Comparison of ENCODE assay signal across 8 cellular contexts in the genomic region with DNA sequence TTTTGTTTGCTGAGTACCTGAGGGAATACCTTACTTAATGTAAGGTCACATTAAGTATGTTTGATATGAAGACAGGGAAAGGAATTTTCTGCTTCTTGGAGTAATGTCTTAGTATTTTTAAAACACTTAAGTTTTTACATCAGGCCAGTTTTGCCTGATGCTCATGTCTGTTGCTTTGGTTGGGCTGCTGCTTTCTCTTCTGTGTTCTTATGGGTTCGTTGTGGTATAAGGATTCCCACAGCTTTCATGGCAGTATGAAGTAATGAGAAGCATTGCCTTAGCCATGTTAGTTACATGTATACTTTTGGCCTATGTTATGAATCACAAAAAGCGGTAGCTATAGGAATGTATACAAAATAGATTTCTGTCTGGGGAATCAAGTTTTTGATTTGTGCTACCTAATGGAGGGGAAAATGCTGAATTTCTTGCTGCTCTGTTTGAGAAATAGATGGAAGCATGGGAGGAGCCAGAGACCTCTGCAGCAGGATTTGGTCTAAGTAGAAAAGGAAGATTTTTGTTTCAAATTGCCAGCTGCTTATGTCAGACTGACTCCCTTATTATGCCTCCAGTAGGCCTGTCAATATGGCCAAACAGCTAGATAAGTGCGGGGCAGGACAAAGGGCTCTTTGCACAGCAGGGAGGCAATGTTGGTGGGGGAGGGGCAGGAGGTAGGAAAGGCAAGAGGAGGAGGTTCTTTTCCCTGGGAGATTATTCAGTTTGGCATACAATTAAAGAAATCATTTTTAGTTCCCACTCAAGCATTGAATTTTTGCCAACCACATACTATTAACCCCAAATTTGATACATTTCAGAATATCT. TPM values are rescaled to one million over a fixed set of nuclear protein-coding genes. Genes with fewer than 3 reads are reported as not detected.
DNase-seq lines count a peak whose midpoint lies in the region; ATAC-seq, FAIRE-seq and TF ChIP-seq lines count a peak whose summit lies in the region.

No MANE protein-coding gene starts in this region.

- TF ChIP-seq POLR2A in K562 (conservative IDR thresholded peaks at IDR 0.05) (no peak), vagina (IDR thresholded peaks at IDR 0.05) (no peak)

- H3K27me3 ChIP-seq in K562 (ENCODE audit: control insufficient read depth in 2 of 2, insufficient read depth in 2 of 2, low read length in 2 of 2) (no peaks in the 10 kb centered on the region), vagina (no peaks in the 10 kb centered on the region)

- DNase-seq in DMS 273 treated with DMSO at 0.1 percent for 48 hours (lab: John Stamatoyannopoulos, UW) (peak; percentile 32), NCI-H1417 treated with DMSO at 0.1 percent for 48 hours (lab: John Stamatoyannopoulos, UW) (peak; percentile 44), K562 (ENCODE audit: extremely low read depth in 1 of 4, low spot score in 3 of 4) (peak; percentile 48 to 95 (median 66)), left colon (peak; percentile 78 to 85), vagina (ENCODE audit: extremely low spot score in 2 of 2) (no peak)
- DNase-seq in activated CD8-positive, alpha-beta memory T cell treated with anti-CD3 and anti-CD28 coated beads for 24 hours, result no peak

- peak overlapping the region; percentile 63 for H3K27ac ChIP-seq in K562 (ENCODE audit: extremely low read depth, low read depth, low read length)
- peak overlapping the region; percentile 25 for H3K27ac ChIP-seq in vagina

- no peak overlapping the region for H2AFZ ChIP-seq in K562 (ENCODE audit: low read depth, low read length)

- peak; percentile 71 for TF ChIP-seq EP300 in K562 (IDR thresholded peaks at IDR 0.05; ENCODE audit: low read length)

- TF ChIP-seq CTCF in K562 (IDR thresholded peaks at IDR 0.05 in 2 of 3, conservative IDR thresholded peaks at IDR 0.05 in 1 of 3; ENCODE audit: insufficient read depth in 2 of 3, low read depth in 1 of 3, low read length in 3 of 3) (no peak), vagina (IDR thresholded peaks at IDR 0.05) (no peak)

- no TSS peak for BruUV-seq in K562 (replicated peaks; lab: Mats Ljungman, UMichigan)

- H3K36me3 ChIP-seq in K562 (ENCODE audit: control insufficient read depth, insufficient read depth, low read length) (peaks cover 11% of the 10 kb centered on the region; the same call in 1 of the 3 replicates), vagina (no peaks in the 10 kb centered on the region)

- intact Hi-C loops in K562 (cut with micrococcal nuclease) (no loop called here), left colon (cut with DNase I, micrococcal nuclease) (no loop called here), vagina (cut with DNase I) (no loop called here)

- POLR2A ChIA-PET in K562 (lab: Yijun Ruan, JAX), result interaction anchor here (0.6 to 3.5 kb wide), 12 partner anchors 7 to 40 kb away, joined by 3 to 33 read pairs (median 4); a partner anchor contains a TSS

- no peaks in the 10 kb centered on the region for H3K9me1 ChIP-seq in K562 (ENCODE audit: control insufficient read depth, insufficient read depth, low read length)

- in situ Hi-C loops in K562 (cut with MboI), result no loop called here

- peaks cover 59% of the 10 kb centered on the region for H4K20me1 ChIP-seq in K562 (replicated peaks; ENCODE audit: control insufficient read depth, insufficient read depth, low read length)

- 2% methylated on average over 3 of the region's 3 CpGs for WGBS in K562 (ENCODE audit: insufficient coverage, low coverage, missing lambda C conversion rate)

- peak; percentile 87 for FAIRE-seq in K562 (lab: Jason Lieb, UNC)

- CTCF ChIA-PET in K562 (lab: Yijun Ruan, JAX; ENCODE audit: low intra/inter-chr PET ratio), result interaction anchor here (0.6 kb wide), 1 partner anchor 21 kb away, joined by 3 read pairs; no protein-coding TSS in a partner anchor

- peaks cover 100% of the 10 kb centered on the region for H3K79me2 ChIP-seq in K562 (ENCODE audit: control insufficient read depth, insufficient read depth, low read length)

- H3K4me1 ChIP-seq in K562 (replicated peaks in 1 of 2; ENCODE audit: control insufficient read depth in 2 of 2, insufficient read depth in 2 of 2, low read length in 2 of 2) (peaks cover 3 to 36% of the 10 kb centered on the region in 2 experiments; a peak in 4 of 5 replicates), vagina (peaks cover 91% of the 10 kb centered on the region)

- H3K9me3 ChIP-seq in K562 (replicated peaks; ENCODE audit: control insufficient read depth, insufficient read depth, low read depth, low read length) (no peaks in the 10 kb centered on the region), vagina (no peaks in the 10 kb centered on the region)

- TF ChIP-seq RAD21 in K562 (CRISPR knock-in tag; conservative IDR thresholded peaks at IDR 0.05 in 1 of 2, IDR thresholded peaks at IDR 0.05 in 1 of 2), result peak in 1 of 2 experiments; percentile 25; a peak in 1 of 4 replicates

- H3K4me3 ChIP-seq in K562 (peak overlapping the region; percentile 19), vagina (peak overlapping the region in 1 of 2 donors; percentile 3)

- peak overlapping the region; percentile 40 to 97; a peak in 3 of 4 replicates for H3K9ac ChIP-seq in K562 (ENCODE audit: insufficient read depth in 1 of 2, low read depth in 2 of 2, low read length in 2 of 2)

- peak overlapping the region; percentile 77 for H3K4me2 ChIP-seq in K562 (ENCODE audit: insufficient read depth, low read length)

- ATAC-seq in K562 (peak; percentile 76), left colon (peak; percentile 68), HG03097 (IDR thresholded peaks at IDR 0.05; ENCODE audit: low FRiP score, unreplicated experiment) (no peak), GM18907 (IDR thresholded peaks at IDR 0.05; ENCODE audit: unreplicated experiment) (no peak)

TF ChIP-seq in K562, 482 proteins besides CTCF, POLR2A, EP300 and RAD21 (continues in another document):
- peak; percentile 53 for TF ChIP-seq ARID2 (IDR thresholded peaks at IDR 0.05)

RNA-seq across cellular contexts. Expression of a gene that starts 5.2 kb away (rescaled TPM):
- 501 and 1,010 TPM in 2 replicates for total RNA-seq in K562 (2011; cell fraction: chromatin; rRNA removed; ENCODE audit: low replicate concordance)
- 231 and 322 TPM in 2 replicates for total RNA-seq in K562 (2011; cell fraction: nucleolus; rRNA removed)
- 405 and 463 TPM in 2 replicates for total RNA-seq in K562 (2011; cell fraction: nucleoplasm; rRNA removed)
- 60.9 and 61.4 TPM in 2 replicates for total RNA-seq in K562 (2014; rRNA removed)
- total RNA-seq in K562 (2014; rRNA removed; fragmentation: Illumina TruSeq; extraction: Trizol), result 87.2 and 97.1 TPM in 2 replicates
- 80.3 and 92.2 TPM in 2 replicates for total RNA-seq in K562 (2015; rRNA removed; fragmentation: Illumina TruSeq; extraction: Trizol)
- total RNA-seq in K562 (2021), result 118 and 135 TPM in 2 replicates
- 106 and 130 TPM in 2 replicates for polyA plus RNA-seq in K562 (2011; rRNA removed)
- polyA plus RNA-seq in K562 (2011; cell fraction: cytosol; rRNA removed), result 46.5 and 86.7 TPM in 2 replicates
- polyA plus RNA-seq in K562 (2011; cell fraction: nucleus; rRNA removed), result 413 and 458 TPM in 2 replicates
- polyA plus RNA-seq in K562 (2012), result 98.7 and 112 TPM in 2 replicates
- 108 and 128 TPM in 2 replicates for polyA plus RNA-seq in K562 (2014; fragmentation: Illumina TruSeq; extraction: Trizol)
- 10 to 100 TPM; 20.8 to 38.8 TPM for polyA plus RNA-seq in K562 (2014; fragmentation: Nextera tagmentation; extraction: Ambion mirVana)
- polyA plus RNA-seq in K562 (2014; rRNA removed), result 65.4 and 69.1 TPM in 2 replicates
- polyA minus RNA-seq in K562 (2011; rRNA and poly(A)+ RNA removed), result 199 and 230 TPM in 2 replicates
- 98.0 and 118 TPM in 2 replicates for polyA minus RNA-seq in K562 (2011; cell fraction: cytosol; rRNA and poly(A)+ RNA removed)
- 188 and 330 TPM in 2 replicates for polyA minus RNA-seq in K562 (2011; cell fraction: nucleus; rRNA and poly(A)+ RNA removed)
- 100 to 1,000 TPM in 1 of 2 donors, 10 to 100 TPM in 1; 78.6 to 102 TPM for total RNA-seq in left colon
- 110 TPM for total RNA-seq in vagina

RNA-seq across cellular contexts. Expression of a gene that starts 39.8 kb away (rescaled TPM):
- 65.1 and 119 TPM in 2 replicates for total RNA-seq in K562 (2011; cell fraction: chromatin; rRNA removed; ENCODE audit: low replicate concordance)
- total RNA-seq in K562 (2011; cell fraction: nucleolus; rRNA removed), result 39.5 and 43.0 TPM in 2 replicates
- 58.4 and 80.8 TPM in 2 replicates for total RNA-seq in K562 (2011; cell fraction: nucleoplasm; rRNA removed)
- 74.6 and 75.5 TPM in 2 replicates for total RNA-seq in K562 (2014; rRNA removed)
- 125 and 131 TPM in 2 replicates for total RNA-seq in K562 (2014; rRNA removed; fragmentation: Illumina TruSeq; extraction: Trizol)
- total RNA-seq in K562 (2015; rRNA removed; fragmentation: Illumina TruSeq; extraction: Trizol), result 111 and 113 TPM in 2 replicates
- total RNA-seq in K562 (2021), result 106 and 114 TPM in 2 replicates
- 115 and 132 TPM in 2 replicates for polyA plus RNA-seq in K562 (2011; rRNA removed)
- polyA plus RNA-seq in K562 (2011; cell fraction: cytosol; rRNA removed), result 37.6 and 59.9 TPM in 2 replicates
- 49.9 and 51.8 TPM in 2 replicates for polyA plus RNA-seq in K562 (2011; cell fraction: nucleus; rRNA removed)
- polyA plus RNA-seq in K562 (2012), result 85.6 and 109 TPM in 2 replicates
- polyA plus RNA-seq in K562 (2014; fragmentation: Illumina TruSeq; extraction: Trizol), result 102 and 118 TPM in 2 replicates
- polyA plus RNA-seq in K562 (2014; fragmentation: Nextera tagmentation; extraction: Ambion mirVana), result 10 to 100 TPM; 58.3 to 78.1 TPM
- polyA plus RNA-seq in K562 (2014; rRNA removed), result 83.9 and 99.5 TPM in 2 replicates
- 305 and 319 TPM in 2 replicates for polyA minus RNA-seq in K562 (2011; rRNA and poly(A)+ RNA removed)
- 40.5 and 64.5 TPM in 2 replicates for polyA minus RNA-seq in K562 (2011; cell fraction: cytosol; rRNA and poly(A)+ RNA removed)
- 30.8 and 37.4 TPM in 2 replicates for polyA minus RNA-seq in K562 (2011; cell fraction: nucleus; rRNA and poly(A)+ RNA removed)
- 10 to 100 TPM; 28.6 to 47.2 TPM for total RNA-seq in left colon
- 25.5 TPM for total RNA-seq in vagina

Comparison
In these comparisons a context has a peak if more than half of its experiments do, and no peak if none do; other contexts are left out.
1. DNase-seq: peak in DMS 273 treated with DMSO at 0.1 percent for 48 hours (single experiment), NCI-H1417 treated with DMSO at 0.1 percent for 48 hours (single experiment), K562 (4 of 4) and left colon (2 of 2); none in vagina (0 of 2) and activated CD8-positive, alpha-beta memory T cell treated with anti-CD3 and anti-CD28 coated beads for 24 hours (single experiment).
2. ATAC-seq: peak in K562 (single experiment) and left colon (single experiment); none in HG03097 (single experiment) and GM18907 (single experiment).